1 cellular context compared by ENCODE assay signal in the genomic region with DNA sequence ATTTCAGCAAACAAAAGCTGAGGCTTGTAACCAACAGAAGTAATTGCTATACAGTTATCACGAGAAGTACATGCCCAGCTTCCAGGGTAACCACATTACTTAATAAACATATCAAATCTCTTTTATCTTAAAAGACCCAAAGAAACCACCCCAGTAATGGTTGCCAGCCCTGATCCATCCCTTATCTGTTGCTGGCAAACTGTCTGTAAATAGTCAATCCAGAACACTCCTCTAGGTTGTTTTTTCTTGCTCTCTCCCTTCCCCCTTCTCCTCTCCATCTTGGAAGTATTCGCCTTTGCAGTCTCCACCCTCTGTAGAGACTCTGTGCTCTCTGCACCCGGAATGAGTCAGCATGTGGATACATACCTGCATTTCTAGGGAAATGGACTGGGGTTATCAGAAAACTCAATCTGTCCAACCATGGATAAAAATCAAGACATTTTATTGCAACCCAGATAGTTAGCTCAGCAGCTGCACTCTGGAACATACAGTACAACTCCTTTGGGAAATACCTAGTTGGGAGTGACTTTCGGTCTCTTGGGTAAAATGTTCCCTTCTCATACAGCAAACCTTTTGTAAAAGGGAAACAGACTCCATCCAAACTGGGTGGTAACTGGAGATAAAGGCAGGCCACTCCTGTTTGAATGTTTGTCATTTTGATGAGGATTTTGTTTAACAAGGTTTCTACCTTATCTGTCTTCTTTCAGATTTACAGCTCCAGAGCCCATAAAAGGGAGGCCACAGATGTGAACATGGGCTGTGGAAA.
A peak's percentile ranks its signal among the peaks of the same experiment; 100 is the strongest.
TF ChIP-seq lines count a peak whose summit lies in the region.

No MANE protein-coding gene starts in this region.

TF ChIP-seq in K562, 482 proteins besides CTCF, POLR2A, EP300 and RAD21 (continued from another document and continues in another):
- TF ChIP-seq EWSR1 (IDR thresholded peaks at IDR 0.05; ENCODE audit: borderline replicate concordance, low read depth, partially characterized antibody) (no peak), GTF2B (IDR thresholded peaks at IDR 0.05; ENCODE audit: extremely low read depth, insufficient read length) (no peak), E2F8 (IDR thresholded peaks at IDR 0.05; ENCODE audit: low read depth, partially characterized antibody) (no peak), ZNF518B (CRISPR knock-in tag; IDR thresholded peaks at IDR 0.05) (no peak), ZNF184 (CRISPR knock-in tag; IDR thresholded peaks at IDR 0.05) (peak; percentile 80), TAF7 (tag; IDR thresholded peaks at IDR 0.05) (peak; percentile 76), SRF (CRISPR knock-in tag; IDR thresholded peaks at IDR 0.05) (no peak; a peak in 1 of 4 replicates), TRIM25 (IDR thresholded peaks at IDR 0.05; ENCODE audit: borderline replicate concordance) (no peak), KAT8 (IDR thresholded peaks at IDR 0.05; ENCODE audit: low read depth) (no peak), ZNF77 (CRISPR knock-in tag; IDR thresholded peaks at IDR 0.05) (no peak), ZNF644 (tag; IDR thresholded peaks at IDR 0.05; ENCODE audit: low read depth) (peak; percentile 59; the same call in 1 of the 2 replicates), POLR2AphosphoS5 (IDR thresholded peaks at IDR 0.05; ENCODE audit: control insufficient read depth, insufficient read depth, low read depth, low read length) (peak; percentile 72), ZNF695 (CRISPR knock-in tag; IDR thresholded peaks at IDR 0.05) (no peak), HDAC1 (IDR thresholded peaks at IDR 0.05) (peak; percentile 85 to 88; a peak in 3 of 4 replicates), NFRKB (IDR thresholded peaks at IDR 0.05; ENCODE audit: low read depth) (no peak), PRPF4 (IDR thresholded peaks at IDR 0.05; ENCODE audit: insufficient read depth, low read depth, low read length, poor library complexity, severe bottlenecking) (no peak), ZNF133 (CRISPR knock-in tag; IDR thresholded peaks at IDR 0.05) (no peak), ZNF282 (CRISPR knock-in tag; IDR thresholded peaks at IDR 0.05) (no peak), LCOR (CRISPR knock-in tag; IDR thresholded peaks at IDR 0.05) (peak; percentile 60; the same call in 1 of the 2 replicates), GATA2 (CRISPR knock-in tag; IDR thresholded peaks at IDR 0.05) (peak; percentile 90), ZNF507 (tag; conservative IDR thresholded peaks at IDR 0.05) (no peak), ZNF639 (CRISPR knock-in tag; conservative IDR thresholded peaks at IDR 0.05 in 1 of 2, IDR thresholded peaks at IDR 0.05 in 1 of 2) (0 out of 4 replicates have a peak, but pooled peaks of 1 of the 2 experiments have one; percentile 25), SMARCE1 (IDR thresholded peaks at IDR 0.05) (peak; percentile 77), CBFA2T2 (conservative IDR thresholded peaks at IDR 0.05) (peak; percentile 95), RHOXF2B (CRISPR knock-in tag; conservative IDR thresholded peaks at IDR 0.05) (no peak), HDAC8 (tag; IDR thresholded peaks at IDR 0.05) (no peak), HEY1 (CRISPR knock-in tag; IDR thresholded peaks at IDR 0.05; ENCODE audit: borderline replicate concordance) (no peak), MNT (conservative IDR thresholded peaks at IDR 0.05) (peak in 1 of 2 experiments; percentile 30; a peak in 1 of 4 replicates), HOXB6 (CRISPR knock-in tag; IDR thresholded peaks at IDR 0.05; ENCODE audit: borderline replicate concordance) (no peak), CBX2 (IDR thresholded peaks at IDR 0.05; ENCODE audit: insufficient read depth, low read length, poor library complexity, severe bottlenecking) (no peak), STAT5A (IDR thresholded peaks at IDR 0.05; ENCODE audit: borderline replicate concordance, low read length) (peak; percentile 78), NBN (IDR thresholded peaks at IDR 0.05; ENCODE audit: low read depth) (peak; percentile 30; the same call in 1 of the 2 replicates), FOXM1 (IDR thresholded peaks at IDR 0.05; ENCODE audit: low read depth) (peak; percentile 74), FOXM1 (CRISPR knock-in tag; IDR thresholded peaks at IDR 0.05; ENCODE audit: low read depth) (no peak), ZC3H4 (CRISPR knock-in tag; IDR thresholded peaks at IDR 0.05; ENCODE audit: borderline replicate concordance) (no peak)
- TF ChIP-seq, protein P1, sequence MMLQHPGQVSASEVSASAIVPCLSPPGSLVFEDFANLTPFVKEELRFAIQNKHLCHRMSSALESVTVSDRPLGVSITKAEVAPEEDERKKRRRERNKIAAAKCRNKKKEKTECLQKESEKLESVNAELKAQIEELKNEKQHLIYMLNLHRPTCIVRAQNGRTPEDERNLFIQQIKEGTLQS (IDR thresholded peaks at IDR 0.05) = peak; percentile 69
- TF ChIP-seq, protein P1 (CRISPR knock-in tag; conservative IDR thresholded peaks at IDR 0.05) = no peak
- TF ChIP-seq, protein P2, sequence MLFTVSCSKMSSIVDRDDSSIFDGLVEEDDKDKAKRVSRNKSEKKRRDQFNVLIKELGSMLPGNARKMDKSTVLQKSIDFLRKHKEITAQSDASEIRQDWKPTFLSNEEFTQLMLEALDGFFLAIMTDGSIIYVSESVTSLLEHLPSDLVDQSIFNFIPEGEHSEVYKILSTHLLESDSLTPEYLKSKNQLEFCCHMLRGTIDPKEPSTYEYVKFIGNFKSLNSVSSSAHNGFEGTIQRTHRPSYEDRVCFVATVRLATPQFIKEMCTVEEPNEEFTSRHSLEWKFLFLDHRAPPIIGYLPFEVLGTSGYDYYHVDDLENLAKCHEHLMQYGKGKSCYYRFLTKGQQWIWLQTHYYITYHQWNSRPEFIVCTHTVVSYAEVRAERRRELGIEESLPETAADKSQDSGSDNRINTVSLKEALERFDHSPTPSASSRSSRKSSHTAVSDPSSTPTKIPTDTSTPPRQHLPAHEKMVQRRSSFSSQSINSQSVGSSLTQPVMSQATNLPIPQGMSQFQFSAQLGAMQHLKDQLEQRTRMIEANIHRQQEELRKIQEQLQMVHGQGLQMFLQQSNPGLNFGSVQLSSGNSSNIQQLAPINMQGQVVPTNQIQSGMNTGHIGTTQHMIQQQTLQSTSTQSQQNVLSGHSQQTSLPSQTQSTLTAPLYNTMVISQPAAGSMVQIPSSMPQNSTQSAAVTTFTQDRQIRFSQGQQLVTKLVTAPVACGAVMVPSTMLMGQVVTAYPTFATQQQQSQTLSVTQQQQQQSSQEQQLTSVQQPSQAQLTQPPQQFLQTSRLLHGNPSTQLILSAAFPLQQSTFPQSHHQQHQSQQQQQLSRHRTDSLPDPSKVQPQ (CRISPR knock-in tag; IDR thresholded peaks at IDR 0.05; ENCODE audit: borderline replicate concordance) = no peak
- TF ChIP-seq, protein P3, sequence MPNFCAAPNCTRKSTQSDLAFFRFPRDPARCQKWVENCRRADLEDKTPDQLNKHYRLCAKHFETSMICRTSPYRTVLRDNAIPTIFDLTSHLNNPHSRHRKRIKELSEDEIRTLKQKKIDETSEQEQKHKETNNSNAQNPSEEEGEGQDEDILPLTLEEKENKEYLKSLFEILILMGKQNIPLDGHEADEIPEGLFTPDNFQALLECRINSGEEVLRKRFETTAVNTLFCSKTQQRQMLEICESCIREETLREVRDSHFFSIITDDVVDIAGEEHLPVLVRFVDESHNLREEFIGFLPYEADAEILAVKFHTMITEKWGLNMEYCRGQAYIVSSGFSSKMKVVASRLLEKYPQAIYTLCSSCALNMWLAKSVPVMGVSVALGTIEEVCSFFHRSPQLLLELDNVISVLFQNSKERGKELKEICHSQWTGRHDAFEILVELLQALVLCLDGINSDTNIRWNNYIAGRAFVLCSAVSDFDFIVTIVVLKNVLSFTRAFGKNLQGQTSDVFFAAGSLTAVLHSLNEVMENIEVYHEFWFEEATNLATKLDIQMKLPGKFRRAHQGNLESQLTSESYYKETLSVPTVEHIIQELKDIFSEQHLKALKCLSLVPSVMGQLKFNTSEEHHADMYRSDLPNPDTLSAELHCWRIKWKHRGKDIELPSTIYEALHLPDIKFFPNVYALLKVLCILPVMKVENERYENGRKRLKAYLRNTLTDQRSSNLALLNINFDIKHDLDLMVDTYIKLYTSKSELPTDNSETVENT (CRISPR knock-in tag; IDR thresholded peaks at IDR 0.05) = no peak
